Comparison of ENCODE assay signal across 19 cellular contexts in genomic region chr18:10476430-10476829, GRCh38. TPM values are rescaled to one million over a fixed set of nuclear protein-coding genes. Genes with fewer than 3 reads are reported as not detected.
DNase-seq lines count a peak whose midpoint lies in the region.
"Had no signal": no experiment of that assay in that cellular context is flagged by ENCODE, and none has a peak within 500 bp of the region (broad histone marks: within the 10 kb centered on the region; RNA-seq: fewer than 3 reads in every experiment).

No MANE protein-coding gene starts in this region.

- H3K27me3 ChIP-seq in BLaER1, result no peaks in the 10 kb centered on the region
- H3K27me3 ChIP-seq: cardiac muscle cell, neural progenitor cell had no signal

- no peak overlapping the region for H3K27ac Mint-ChIP-seq in activated naive CD8-positive, alpha-beta T cell treated with anti-CD3 and anti-CD28 coated beads for 36 hours
- no peak overlapping the region for H3K27ac Mint-ChIP-seq in activated CD4-positive, alpha-beta memory T cell treated with anti-CD3 and anti-CD28 coated beads for 36 hours
- H3K27ac Mint-ChIP-seq: activated T-helper 1 cell treated with anti-CD3 and anti-CD28 coated beads, Interleukin-12 subunit alpha, Interleukin-12 subunit beta, Interleukin-2, Interleukin-4 antibody, amounts not matched to agents 30 ng/mL and 10 ng/mL and 1 ng/mL, durations not matched to agents 14 hours and 24 hours and 36 hours had no signal

- peak overlapping the region; percentile 96 for H3K4me2 ChIP-seq in BLaER1
- H3K4me2 ChIP-seq: neural progenitor cell had no signal

- POLR2A ChIA-PET in activated CD4-positive, alpha-beta memory T cell treated with anti-CD3 and anti-CD28 coated beads for 36 hours (lab: Charles Lee), result no interaction called here

- DNase-seq in NCI-H1694 treated with DMSO at 0.1 percent for 48 hours (lab: John Stamatoyannopoulos, UW) (peak; percentile 64), epithelial cell of prostate (ENCODE audit: low read depth, low spot score) (peak; percentile 8), renal cortical epithelial cell (ENCODE audit: low read depth) (peak; percentile 55), H4 (ENCODE audit: low spot score) (no peak)
- DNase-seq in activated naive CD8-positive, alpha-beta T cell treated with anti-CD3 and anti-CD28 coated beads for 36 hours, result no peak
- DNase-seq in activated CD4-positive, alpha-beta T cell treated with anti-CD3 and anti-CD28 coated beads for 48 hours, result no peak
- no peak for DNase-seq in activated CD4-positive, alpha-beta memory T cell treated with anti-CD3 and anti-CD28 coated beads for 36 hours
- DNase-seq: activated CD4-positive, CD25-positive, alpha-beta regulatory T cell; Calu3; erythroblast; islet precursor cell; Kasumi-1; SIG-M5; stimulated activated CD4-positive, alpha-beta T cell treated with anti-CD3 and anti-CD28 coated beads, Interleukin-12 subunit alpha, Interleukin-12 subunit beta, amount 100 ng/mL, for 4 hours had no signal

- H3K27ac ChIP-seq in BLaER1, result peak overlapping the region; percentile 79
- no peak overlapping the region for H3K27ac ChIP-seq in epithelial cell of prostate
- H3K27ac ChIP-seq: cardiac muscle cell, neural progenitor cell had no signal

- H3K9me3 Mint-ChIP-seq in activated naive CD8-positive, alpha-beta T cell treated with anti-CD3 and anti-CD28 coated beads for 36 hours, result no peaks in the 10 kb centered on the region
- H3K9me3 Mint-ChIP-seq in activated CD4-positive, alpha-beta memory T cell treated with anti-CD3 and anti-CD28 coated beads for 36 hours, result no peaks in the 10 kb centered on the region
- H3K9me3 Mint-ChIP-seq: activated T-helper 1 cell treated with anti-CD3 and anti-CD28 coated beads, Interleukin-12 subunit alpha, Interleukin-12 subunit beta, Interleukin-2, Interleukin-4 antibody, amounts not matched to agents 30 ng/mL and 10 ng/mL and 1 ng/mL, durations not matched to agents 14 hours and 24 hours and 36 hours; neural progenitor cell had no signal

- peak overlapping the region; percentile 57 for H3K4me3 ChIP-seq in BLaER1
- H3K4me3 ChIP-seq: cardiac muscle cell, neural progenitor cell had no signal

- no peaks in the 10 kb centered on the region for H3K4me1 Mint-ChIP-seq in activated naive CD8-positive, alpha-beta T cell treated with anti-CD3 and anti-CD28 coated beads for 36 hours
- H3K4me1 Mint-ChIP-seq in activated CD4-positive, alpha-beta memory T cell treated with anti-CD3 and anti-CD28 coated beads for 36 hours (ENCODE audit: low read depth), result no peaks in the 10 kb centered on the region

- H4K20me1 ChIP-seq in BLaER1, result no peaks in the 10 kb centered on the region

- no peaks in the 10 kb centered on the region for H3K36me3 Mint-ChIP-seq in activated naive CD8-positive, alpha-beta T cell treated with anti-CD3 and anti-CD28 coated beads for 36 hours
- no peaks in the 10 kb centered on the region for H3K36me3 Mint-ChIP-seq in activated CD4-positive, alpha-beta memory T cell treated with anti-CD3 and anti-CD28 coated beads for 36 hours

- intact Hi-C loops in activated CD4-positive, alpha-beta memory T cell treated with anti-CD3 and anti-CD28 coated beads for 36 hours (cut with micrococcal nuclease), result no loop called here

- peaks cover 16% of the 10 kb centered on the region for H3K27me3 Mint-ChIP-seq in activated naive CD8-positive, alpha-beta T cell treated with anti-CD3 and anti-CD28 coated beads for 36 hours
- H3K27me3 Mint-ChIP-seq in activated CD4-positive, alpha-beta memory T cell treated with anti-CD3 and anti-CD28 coated beads for 36 hours, result peaks cover 36% of the 10 kb centered on the region

- no peak overlapping the region for H3K4me3 Mint-ChIP-seq in activated naive CD8-positive, alpha-beta T cell treated with anti-CD3 and anti-CD28 coated beads for 36 hours
- H3K4me3 Mint-ChIP-seq in activated CD4-positive, alpha-beta memory T cell treated with anti-CD3 and anti-CD28 coated beads for 36 hours, result no peak overlapping the region
- H3K4me3 Mint-ChIP-seq: activated T-helper 1 cell treated with anti-CD3 and anti-CD28 coated beads, Interleukin-12 subunit alpha, Interleukin-12 subunit beta, Interleukin-2, Interleukin-4 antibody, amounts not matched to agents 30 ng/mL and 10 ng/mL and 1 ng/mL, durations not matched to agents 14 hours and 24 hours and 36 hours; neural progenitor cell had no signal

- H3K9me3 ChIP-seq in BLaER1, result no peaks in the 10 kb centered on the region

- peak overlapping the region; percentile 55; the same call in 1 of the 2 replicates for H3K9ac ChIP-seq in BLaER1
- H3K9ac ChIP-seq: neural progenitor cell had no signal

- peaks cover 83% of the 10 kb centered on the region for H3K4me1 ChIP-seq in BLaER1
- H3K4me1 ChIP-seq: neural progenitor cell had no signal

- CTCF ChIA-PET in activated CD4-positive, alpha-beta memory T cell treated with anti-CD3 and anti-CD28 coated beads for 36 hours (lab: Charles Lee), result no interaction called here

- peaks cover 7% of the 10 kb centered on the region; the same call in 1 of the 2 replicates for H3K36me3 ChIP-seq in BLaER1
- H3K36me3 ChIP-seq: cardiac muscle cell, neural progenitor cell had no signal

RNA-seq across cellular contexts. Expression of gene APCDD1, which starts 22.0 kb away (rescaled TPM):
- total RNA-seq in renal cortical epithelial cell, result under 0.01 TPM in 1 of 2 replicates, not detected in the other
- not detected for total RNA-seq in activated naive CD8-positive, alpha-beta T cell treated with anti-CD3 and anti-CD28 coated beads for 36 hours
- total RNA-seq in H4 (2014; rRNA removed; shearing (Covaris generic)), result 1.5 and 5.3 TPM in 2 replicates
- not detected for total RNA-seq in activated CD4-positive, alpha-beta memory T cell treated with anti-CD3 and anti-CD28 coated beads for 36 hours
- total RNA-seq: activated T-helper 1 cell treated with anti-CD3 and anti-CD28 coated beads, Interleukin-12 subunit alpha, Interleukin-12 subunit beta, Interleukin-2, Interleukin-4 antibody, amounts not matched to agents 30 ng/mL and 10 ng/mL and 1 ng/mL, durations not matched to agents 14 hours and 24 hours and 36 hours; Calu3; NCI-H460 had no signal

RNA-seq across cellular contexts. Expression of gene NAPG, which starts 49.4 kb away (rescaled TPM):
- 43.2 and 82.5 TPM in 2 replicates for total RNA-seq in renal cortical epithelial cell
- 10 to 100 TPM; 28.8 to 29.6 TPM for total RNA-seq in activated naive CD8-positive, alpha-beta T cell treated with anti-CD3 and anti-CD28 coated beads for 36 hours
- 26.6 and 30.8 TPM in 2 replicates for total RNA-seq in H4 (2014; rRNA removed; shearing (Covaris generic))
- 10 to 100 TPM; 31.8 to 32.7 TPM for total RNA-seq in activated CD4-positive, alpha-beta memory T cell treated with anti-CD3 and anti-CD28 coated beads for 36 hours

Comparison
In these comparisons a context has a peak if more than half of its experiments do, and no peak if none do; other contexts are left out.
1. DNase-seq: peak in NCI-H1694 treated with DMSO at 0.1 percent for 48 hours (single experiment), epithelial cell of prostate (single experiment) and renal cortical epithelial cell (single experiment); none in activated naive CD8-positive, alpha-beta T cell treated with anti-CD3 and anti-CD28 coated beads for 36 hours (single experiment), H4 (single experiment), activated CD4-positive, alpha-beta T cell treated with anti-CD3 and anti-CD28 coated beads for 48 hours (single experiment) and activated CD4-positive, alpha-beta memory T cell treated with anti-CD3 and anti-CD28 coated beads for 36 hours (single experiment).